Comparison of ENCODE assay signal across 18 cellular contexts in the genomic region with DNA sequence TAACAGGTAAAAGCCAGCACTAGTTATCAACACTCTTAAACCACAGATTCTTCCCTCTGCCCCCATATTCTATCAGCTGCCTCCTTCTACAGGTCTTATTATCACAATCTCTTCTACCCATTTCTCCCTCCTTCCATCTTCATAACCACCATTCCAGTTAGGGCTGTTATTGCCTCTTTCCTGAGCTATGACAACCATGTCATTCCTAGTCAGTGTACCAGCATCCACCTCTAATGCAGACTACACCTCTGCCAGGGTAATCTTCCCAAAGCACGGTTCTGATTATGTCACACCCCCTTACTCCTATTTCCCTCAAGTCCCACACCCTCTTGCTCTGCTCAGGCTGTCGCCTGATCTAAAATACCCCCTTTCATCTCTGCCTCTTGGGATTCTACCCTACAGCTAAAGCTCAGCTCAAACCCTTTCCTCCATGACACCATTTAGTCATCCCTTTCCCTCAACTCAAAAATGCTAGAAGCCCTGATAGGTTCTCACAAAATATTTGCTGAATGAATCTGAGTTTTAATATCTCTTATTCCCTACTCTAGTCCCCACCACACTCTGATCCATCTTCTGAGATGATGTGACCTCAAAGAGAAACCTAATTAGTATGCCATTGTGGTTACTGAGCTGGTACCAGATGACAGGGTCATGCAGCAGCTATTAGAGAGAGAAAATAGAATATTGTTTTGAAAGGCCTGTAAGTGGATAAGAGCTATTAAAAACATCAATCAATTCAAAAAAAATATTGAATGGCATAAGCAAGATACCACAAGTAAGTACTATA. TPM values are rescaled to one million over a fixed set of nuclear protein-coding genes. Genes with fewer than 3 reads are reported as not detected.
DNase-seq lines count a peak whose midpoint lies in the region; ATAC-seq and TF ChIP-seq lines count a peak whose summit lies in the region.
"Had no signal": no experiment of that assay in that cellular context is flagged by ENCODE, and none has a peak within 500 bp of the region (broad histone marks: within the 10 kb centered on the region; RNA-seq: fewer than 3 reads in every experiment).

No MANE protein-coding gene starts in this region.

- peaks cover 7 to 14% of the 10 kb centered on the region in 2 donors for H3K36me3 Mint-ChIP-seq in CD4-positive, alpha-beta memory T cell

- H3K9me3 Mint-ChIP-seq in CD4-positive, alpha-beta memory T cell: no peaks in the 10 kb centered on the region
- H3K9me3 Mint-ChIP-seq: H9; mesothelial cell of epicardium; stimulated activated memory B cell treated with anti-CD40 and anti-IgM and Interleukin-4, amounts not matched to agents 10 μg/mL and 1 μg/mL and 100 μg/mL, for 72 hours had no signal

- H3K27ac ChIP-seq in CD4-positive, alpha-beta memory T cell (ENCODE audit: low read depth, low read length): no peak overlapping the region
- H3K27ac ChIP-seq in HEK293 (ENCODE audit: extremely low read depth, low read depth, low read length): no peak overlapping the region
- H3K27ac ChIP-seq in angular gyrus (ENCODE audit: low read depth, low read length): peak overlapping the region; percentile 18
- H3K27ac ChIP-seq: C4-2B, epithelial cell of prostate, uterus had no signal

- H3K4me3 Mint-ChIP-seq in CD4-positive, alpha-beta memory T cell: no peak overlapping the region
- H3K4me3 Mint-ChIP-seq: activated naive CD8-positive, alpha-beta T cell; H9; mesothelial cell of epicardium; stimulated activated memory B cell treated with anti-CD40 and anti-IgM and Interleukin-4, amounts not matched to agents 10 μg/mL and 1 μg/mL and 100 μg/mL, for 72 hours had no signal

- intact Hi-C loops in CD4-positive, alpha-beta memory T cell (cut with micrococcal nuclease): no loop called here

- H3K27ac Mint-ChIP-seq in CD4-positive, alpha-beta memory T cell: peak overlapping the region in 5 of 7 donors; percentile 30 to 67 (median 60)
- H3K27ac Mint-ChIP-seq: activated naive CD8-positive, alpha-beta T cell; mesothelial cell of epicardium; stimulated activated memory B cell treated with anti-CD40 and anti-IgM and Interleukin-4, amounts not matched to agents 10 μg/mL and 1 μg/mL and 100 μg/mL, for 72 hours had no signal

- POLR2A ChIA-PET in CD4-positive, alpha-beta memory T cell (lab: Charles Lee; ENCODE audit: partially characterized antibody): interaction anchor here (1.2 kb wide), 1 partner anchor 12 kb away, joined by 3 read pairs; the partner anchor contains the start of gene RACGAP1
- POLR2A ChIA-PET in HEK293 (lab: Yijun Ruan, JAX): no interaction called here

- CTCF ChIA-PET in CD4-positive, alpha-beta memory T cell (lab: Charles Lee; ENCODE audit: partially characterized antibody): interaction anchor here (0.6 to 0.8 kb wide), 3 partner anchors 29 to 57 kb away, joined by 3 to 4 read pairs (median 3); no protein-coding TSS in a partner anchor
- CTCF ChIA-PET in HEK293 (lab: Yijun Ruan, JAX): interaction anchor here (0.5 to 5.6 kb wide), 5 partner anchors 24 to 61 kb away, joined by 3 to 23 read pairs (median 4); no protein-coding TSS in a partner anchor

- DNase-seq in CD4-positive, alpha-beta memory T cell: no peak
- DNase-seq in myocyte (ENCODE audit: low read depth) (peak; percentile 45), cerebellum (ENCODE audit: low spot score) (no peak)
- DNase-seq: H9, NCI-H510A, PC-3, uterus had no signal

- H3K4me1 ChIP-seq in CD4-positive, alpha-beta memory T cell (ENCODE audit: insufficient read depth, low read length): peaks cover 12% of the 10 kb centered on the region
- peaks cover 9% of the 10 kb centered on the region for H3K4me1 ChIP-seq in HEK293 (ENCODE audit: control insufficient read depth, insufficient read depth, low read length)
- H3K4me1 ChIP-seq: uterus had no signal

- H3K4me3 ChIP-seq in CD4-positive, alpha-beta memory T cell (ENCODE audit: low read length in 2 of 2): no peak overlapping the region
- H3K4me3 ChIP-seq in HEK293 (ENCODE audit: low read depth, low read length): no peak overlapping the region
- H3K4me3 ChIP-seq: uterus had no signal

- TF ChIP-seq CTCF in HEK293 (tag by site-specific recombination; IDR thresholded peaks at IDR 0.05): no peak

- H3K27me3 ChIP-seq in CD4-positive, alpha-beta memory T cell (ENCODE audit: insufficient read depth, low read length): no peaks in the 10 kb centered on the region
- H3K27me3 ChIP-seq: uterus had no signal

- H3K9me3 ChIP-seq in CD4-positive, alpha-beta memory T cell (ENCODE audit: control insufficient read depth in 1 of 2, low read length in 2 of 2): no peaks in the 10 kb centered on the region
- H3K9me3 ChIP-seq in HEK293 (ENCODE audit: control insufficient read depth, insufficient read depth, low read depth, low read length): no peaks in the 10 kb centered on the region
- H3K9me3 ChIP-seq: uterus had no signal

- ATAC-seq in GM21515 (IDR thresholded peaks at IDR 0.05; ENCODE audit: unreplicated experiment) (no peak), GM18861 (IDR thresholded peaks at IDR 0.05; ENCODE audit: unreplicated experiment) (no peak)
- ATAC-seq: PC-3; stimulated activated memory B cell treated with anti-CD40 and anti-IgM and Interleukin-4, amounts not matched to agents 10 μg/mL and 1 μg/mL and 100 μg/mL, for 72 hours had no signal

- peaks cover 6 to 13% (median 9%) of the 10 kb centered on the region in 4 donors for H3K4me1 Mint-ChIP-seq in CD4-positive, alpha-beta memory T cell
- H3K4me1 Mint-ChIP-seq: stimulated activated memory B cell treated with anti-CD40 and anti-IgM and Interleukin-4, amounts not matched to agents 10 μg/mL and 1 μg/mL and 100 μg/mL, for 72 hours had no signal

- no peaks in the 10 kb centered on the region for H3K36me3 ChIP-seq in CD4-positive, alpha-beta memory T cell (ENCODE audit: insufficient read depth, low read length)
- H3K36me3 ChIP-seq in HEK293 (ENCODE audit: control insufficient read depth in 2 of 2, insufficient read depth in 1 of 2, low read length in 2 of 2): peaks cover 49 to 62% of the 10 kb centered on the region in 2 experiments
- H3K36me3 ChIP-seq: uterus had no signal

- H3K27me3 Mint-ChIP-seq in CD4-positive, alpha-beta memory T cell: no peaks in the 10 kb centered on the region
- H3K27me3 Mint-ChIP-seq: activated naive CD8-positive, alpha-beta T cell; stimulated activated memory B cell treated with anti-CD40 and anti-IgM and Interleukin-4, amounts not matched to agents 10 μg/mL and 1 μg/mL and 100 μg/mL, for 72 hours had no signal

TF ChIP-seq in HEK293, 187 proteins besides CTCF, POLR2A, EP300 and RAD21:
- TF ChIP-seq ZNF670 (tag by site-specific recombination; IDR thresholded peaks at IDR 0.05; ENCODE audit: low read depth) (no peak), KLF1 (tag by site-specific recombination; IDR thresholded peaks at IDR 0.05) (no peak), ZNF596 (tag by site-specific recombination; IDR thresholded peaks at IDR 0.05) (no peak), ZNF10 (tag by site-specific recombination; IDR thresholded peaks at IDR 0.05) (no peak), ZBTB21 (tag by site-specific recombination; IDR thresholded peaks at IDR 0.05) (no peak), KLF9 (tag by site-specific recombination; IDR thresholded peaks at IDR 0.05; ENCODE audit: low read depth) (0 out of 2 replicates have a peak, but pooled peaks have one; percentile 30), ZNF274 (IDR thresholded peaks at IDR 0.05; ENCODE audit: low read length) (no peak), ZNF274 (tag by site-specific recombination; IDR thresholded peaks at IDR 0.05; ENCODE audit: borderline replicate concordance) (no peak), ZNF843 (tag by site-specific recombination; IDR thresholded peaks at IDR 0.05) (no peak), ZNF366 (tag by site-specific recombination; conservative IDR thresholded peaks at IDR 0.05) (0 out of 2 replicates have a peak, but pooled peaks have one; percentile 21), ZNF639 (tag by site-specific recombination; IDR thresholded peaks at IDR 0.05) (no peak), ZNF600 (tag by site-specific recombination; IDR thresholded peaks at IDR 0.05) (peak; percentile 60)
- TF ChIP-seq, protein P1, sequence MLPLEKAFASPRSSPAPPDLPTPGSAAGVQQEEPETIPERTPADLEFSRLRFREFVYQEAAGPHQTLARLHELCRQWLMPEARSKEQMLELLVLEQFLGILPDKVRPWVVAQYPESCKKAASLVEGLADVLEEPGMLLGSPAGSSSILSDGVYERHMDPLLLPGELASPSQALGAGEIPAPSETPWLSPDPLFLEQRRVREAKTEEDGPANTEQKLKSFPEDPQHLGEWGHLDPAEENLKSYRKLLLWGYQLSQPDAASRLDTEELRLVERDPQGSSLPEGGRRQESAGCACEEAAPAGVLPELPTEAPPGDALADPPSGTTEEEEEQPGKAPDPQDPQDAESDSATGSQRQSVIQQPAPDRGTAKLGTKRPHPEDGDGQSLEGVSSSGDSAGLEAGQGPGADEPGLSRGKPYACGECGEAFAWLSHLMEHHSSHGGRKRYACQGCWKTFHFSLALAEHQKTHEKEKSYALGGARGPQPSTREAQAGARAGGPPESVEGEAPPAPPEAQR (tag by site-specific recombination; IDR thresholded peaks at IDR 0.05): no peak

RNA-seq across cellular contexts. Expression of gene RACGAP1, which starts 11.7 kb away (rescaled TPM):
- total RNA-seq in CD4-positive, alpha-beta memory T cell: 10 to 100 TPM in 1 of 2 experiments, 1 to 10 TPM in 1; 8.5 to 10.4 TPM
- 10 to 100 TPM; 11.8 to 14.7 TPM for polyA plus RNA-seq in CD4-positive, alpha-beta memory T cell
- total RNA-seq in myocyte (9.6 and 12.8 TPM in 2 replicates), cerebellum (38.3 TPM)
- 8.9 TPM for polyA plus RNA-seq in myocyte (2012)

RNA-seq across cellular contexts. Expression of gene AQP6, which starts 40.8 kb away (rescaled TPM):
- not detected for total RNA-seq in CD4-positive, alpha-beta memory T cell
- not detected for polyA plus RNA-seq in CD4-positive, alpha-beta memory T cell
- 0.05 TPM in 1 of 2 replicates, not detected in the other for total RNA-seq in myocyte
- polyA plus RNA-seq in myocyte (2012): 0.05 TPM
- total RNA-seq in cerebellum: 0.27 TPM
- total RNA-seq: chondrocyte, PC-3 had no signal

RNA-seq across cellular contexts. Expression of gene ASIC1, which starts 43.8 kb away (rescaled TPM):
- total RNA-seq in CD4-positive, alpha-beta memory T cell: under 1 TPM; 0.08 to 0.26 TPM
- not detected for polyA plus RNA-seq in CD4-positive, alpha-beta memory T cell
- 4.5 and 8.2 TPM in 2 replicates for total RNA-seq in myocyte
- 6.2 TPM for polyA plus RNA-seq in myocyte (2012)
- total RNA-seq in cerebellum: 20.5 TPM

RNA-seq across cellular contexts. Expression of gene AQP5, which starts 51.9 kb away (rescaled TPM):
- total RNA-seq in CD4-positive, alpha-beta memory T cell: not detected
- polyA plus RNA-seq in CD4-positive, alpha-beta memory T cell: not detected
- total RNA-seq in myocyte: not detected in 2 replicates
- polyA plus RNA-seq in myocyte (2012): 0.10 TPM
- total RNA-seq in cerebellum: 0.82 TPM
- total RNA-seq: omental fat pad, PC-3 had no signal
